In genomic region chr20:38747495-38748096, GRCh38 we compare ENCODE assay signal across 9 cellular contexts. TPM values are rescaled to one million over a fixed set of nuclear protein-coding genes. Genes with fewer than 3 reads are reported as not detected.
DNase-seq lines count a peak whose midpoint lies in the region; ATAC-seq and TF ChIP-seq lines count a peak whose summit lies in the region.
"Had no signal": no experiment of that assay in that cellular context is flagged by ENCODE, and none has a peak within 500 bp of the region (broad histone marks: within the 10 kb centered on the region; RNA-seq: fewer than 3 reads in every experiment).

No MANE protein-coding gene starts in this region.

- H3K9me3 Mint-ChIP-seq in Calu3 (ENCODE audit: low read depth, unreplicated experiment): no peaks in the 10 kb centered on the region

- intact Hi-C loops in Calu3 (cut with micrococcal nuclease; ENCODE audit: unreplicated experiment): no loop called here
- intact Hi-C loops in dorsolateral prefrontal cortex (cut with DNase I): loop anchor here in 1 of 2 donors (5.0 kb wide), 1 partner anchor 145 kb away; no protein-coding TSS in a partner anchor

- peaks cover 21% of the 10 kb centered on the region for H3K4me1 Mint-ChIP-seq in Calu3 (ENCODE audit: low read depth, unreplicated experiment)

- no peaks in the 10 kb centered on the region for H3K9me2 ChIP-seq in Karpas-422 (replicated peaks; ENCODE audit: insufficient read depth, low read length)

- H3K9ac ChIP-seq in Karpas-422 (ENCODE audit: low read length): peak overlapping the region; percentile 69

- BruUV-seq in Calu3 (replicated peaks; lab: Mats Ljungman, UMichigan): no TSS peak

- TF ChIP-seq CTCF in Calu3 (IDR thresholded peaks at IDR 0.05; ENCODE audit: unreplicated experiment) (no peak), dorsolateral prefrontal cortex (IDR thresholded peaks at IDR 0.05 in 54 of 56, conservative IDR thresholded peaks at IDR 0.05 in 2 of 56; ENCODE audit: low read depth in 1 of 56, partially characterized antibody in 56 of 56) (peak in 1 of 56 donors; percentile 37), neutrophil (IDR thresholded peaks at IDR 0.05) (no peak)

- in situ Hi-C loops in KBM-7 (cut with MboI; ENCODE audit: low pct_unique_long_range_greater_than_20kb, low sequenced_read_pairs): no loop called here

- peaks cover 29% of the 10 kb centered on the region for H3K79me2 ChIP-seq in Karpas-422 (ENCODE audit: low read length)

- no peak for ATAC-seq in HG02840 (IDR thresholded peaks at IDR 0.05; ENCODE audit: low FRiP score, unreplicated experiment)

- H3K36me3 ChIP-seq in Karpas-422 (ENCODE audit: insufficient read depth, low read length) (peaks cover 7% of the 10 kb centered on the region; the same call in 1 of the 2 replicates), neutrophil (no peaks in the 10 kb centered on the region)

- peak overlapping the region; percentile 80 for H3K27ac Mint-ChIP-seq in Calu3 (ENCODE audit: unreplicated experiment)

- peaks cover 22% of the 10 kb centered on the region for H3K4me1 ChIP-seq in Karpas-422 (ENCODE audit: low read length)
- peaks cover 16 to 19% of the 10 kb centered on the region in 2 experiments for H3K4me1 ChIP-seq in neutrophil (ENCODE audit: control insufficient read depth in 1 of 2, insufficient read depth in 1 of 2, low read depth in 1 of 2, low read length in 1 of 2)

- H3K9me3 ChIP-seq in Karpas-422 (ENCODE audit: low read length) (no peaks in the 10 kb centered on the region), neutrophil (no peaks in the 10 kb centered on the region)

- DNase-seq in Calu3: no peak
- DNase-seq in Karpas-422: peak; percentile 43
- no peak for DNase-seq in dorsolateral prefrontal cortex
- DNase-seq in inferior parietal cortex (ENCODE audit: extremely low spot score): no peak
- DNase-seq in KBM-7: no peak
- no peak for DNase-seq in COLO829 (ENCODE audit: low spot score)

- H3K27me3 ChIP-seq in Karpas-422 (ENCODE audit: low read length): no peaks in the 10 kb centered on the region
- H3K27me3 ChIP-seq in dorsolateral prefrontal cortex: peaks cover 0 to 7% (median 0%) of the 10 kb centered on the region in 45 donors
- peaks cover 49% of the 10 kb centered on the region for H3K27me3 ChIP-seq in neutrophil

- CTCF ChIA-PET in Calu3 (lab: Charles Lee): interaction anchor here (0.5 to 2.2 kb wide), 2 partner anchors 17 to 103 kb away, joined by 5 to 6 read pairs; no protein-coding TSS in a partner anchor

- H3K27me3 Mint-ChIP-seq in Calu3 (ENCODE audit: unreplicated experiment): peaks cover 15% of the 10 kb centered on the region

- H3K27ac ChIP-seq in Karpas-422 (ENCODE audit: low read length) (no peak overlapping the region), dorsolateral prefrontal cortex (peak overlapping the region in 46 of 59 donors; percentile 26 to 96 (median 85)), neutrophil (peak overlapping the region; percentile 89)

- peak overlapping the region; percentile 94 for H3K4me2 ChIP-seq in Karpas-422 (ENCODE audit: low read depth, low read length, poor library complexity, severe bottlenecking)

- peak overlapping the region; percentile 99 for H2AFZ ChIP-seq in Karpas-422 (ENCODE audit: low read length)

- H4K20me1 ChIP-seq in Karpas-422 (ENCODE audit: insufficient read depth, low read depth, low read length): no peaks in the 10 kb centered on the region

- peak overlapping the region; percentile 89 for H3K4me3 Mint-ChIP-seq in Calu3 (ENCODE audit: low read depth, unreplicated experiment)

- H3K4me3 ChIP-seq in Karpas-422 (ENCODE audit: low read length) (peak overlapping the region; percentile 95), dorsolateral prefrontal cortex (peak overlapping the region; percentile 47 to 97 (median 89)), neutrophil (ENCODE audit: low read depth in 1 of 2, low read length in 1 of 2) (peak overlapping the region; percentile 90 to 92)

- peaks cover 20% of the 10 kb centered on the region for H3K36me3 Mint-ChIP-seq in Calu3 (ENCODE audit: insufficient read depth, unreplicated experiment)

RNA-seq across cellular contexts. Expression of gene ACTR5, which starts 0.7 kb away (rescaled TPM):
- total RNA-seq in Calu3 (2022) (12.9 and 14.7 TPM in 2 replicates), dorsolateral prefrontal cortex (10 to 100 TPM in 58 of 120 experiments, 1 to 10 TPM in 62; 7.0 to 13.6 (median 9.9) TPM)
- total RNA-seq in Karpas-422 (2014; rRNA removed; shearing (Covaris generic); ENCODE audit: low replicate concordance): 4.5 and 10.6 TPM in 2 replicates

RNA-seq across cellular contexts. Expression of gene SLC32A1, which starts 23.3 kb away (rescaled TPM):
- total RNA-seq in Calu3 (2022): not detected in 2 replicates
- total RNA-seq in Karpas-422 (2014; rRNA removed; shearing (Covaris generic); ENCODE audit: low replicate concordance): not detected in 2 replicates
- total RNA-seq in dorsolateral prefrontal cortex: 10 to 100 TPM in 114 of 120 experiments, 1 to 10 TPM in 6; 5.3 to 33.2 (median 20.5) TPM
- total RNA-seq: NCI-H460 had no signal

RNA-seq across cellular contexts. Expression of gene PPP1R16B, which starts 57.9 kb away (rescaled TPM):
- total RNA-seq in Calu3 (2022): 0.10 TPM in 1 of 2 replicates, not detected in the other
- 0.04 and 0.15 TPM in 2 replicates for total RNA-seq in Karpas-422 (2014; rRNA removed; shearing (Covaris generic); ENCODE audit: low replicate concordance)
- total RNA-seq in dorsolateral prefrontal cortex: 100 to 1,000 TPM; 104 to 181 (median 137) TPM

Comparison
In these comparisons a context has a peak if more than half of its experiments do, and no peak if none do; other contexts are left out.
1. RNA of gene PPP1R16B, which starts 57.9 kb away (total RNA-seq): 104 to 181 TPM in dorsolateral prefrontal cortex; 0.04 to 0.15 TPM in Karpas-422 and 0.10 TPM in Calu3; every median in the first group is over 10 times any median in the second.
2. Peak in every context shown above with its lines, with median percentiles within 50 percentile points of each other: H3K4me3 ChIP-seq.